Comparison of ENCODE assay signal across 8 cellular contexts in genomic region chr1:21295059-21295401, GRCh38. TPM values are rescaled to one million over a fixed set of nuclear protein-coding genes. Genes with fewer than 3 reads are reported as not detected.
DNase-seq lines count a peak whose midpoint lies in the region; ATAC-seq and TF ChIP-seq lines count a peak whose summit lies in the region.

No MANE protein-coding gene starts in this region.

- peak overlapping the region; percentile 90 for H3K27ac ChIP-seq in OCI-LY7 (ENCODE audit: low read depth, low read length, poor library complexity, severe bottlenecking)
- peak overlapping the region; percentile 25 for H3K27ac ChIP-seq in smooth muscle cell (ENCODE audit: low read depth)
- H3K27ac ChIP-seq in A673 (ENCODE audit: low read depth, low read length, poor library complexity, severe bottlenecking): no peak overlapping the region
- no peak overlapping the region for H3K27ac ChIP-seq in endodermal cell (ENCODE audit: low read depth, low read length)

- H3K36me3 ChIP-seq in OCI-LY7 (ENCODE audit: insufficient read depth, low read length) (no peaks in the 10 kb centered on the region), smooth muscle cell (ENCODE audit: low read depth) (no peaks in the 10 kb centered on the region), HAP-1 (replicated peaks) (no peaks in the 10 kb centered on the region), A673 (ENCODE audit: insufficient read depth, low read length, poor library complexity, severe bottlenecking) (no peaks in the 10 kb centered on the region), endodermal cell (ENCODE audit: control insufficient read depth, insufficient read depth, low read length) (no peaks in the 10 kb centered on the region)

- DNase-seq in OCI-LY7 (ENCODE audit: low spot score) (no peak), smooth muscle cell (lab: John Stamatoyannopoulos, UW; ENCODE audit: unreplicated experiment) (no peak), HAP-1 (ENCODE audit: low spot score in 2 of 2) (no peak), A673 (ENCODE audit: low spot score) (no peak), endodermal cell (no peak)
- no peak for DNase-seq in activated naive CD8-positive, alpha-beta T cell treated with anti-CD3 and anti-CD28 coated beads, Interleukin-2, amount 10 ng/mL, durations not matched to agents 7 days and 5 days

- H3K4me1 Mint-ChIP-seq in activated naive CD8-positive, alpha-beta T cell treated with anti-CD3 and anti-CD28 coated beads, Interleukin-2, amount 10 ng/mL, durations not matched to agents 7 days and 5 days: peaks cover 73% of the 10 kb centered on the region
- peaks cover 29% of the 10 kb centered on the region for H3K4me1 Mint-ChIP-seq in endodermal cell

- no peak overlapping the region for H3K9ac ChIP-seq in smooth muscle cell (ENCODE audit: low read depth)
- H3K9ac ChIP-seq in endodermal cell (ENCODE audit: extremely low read depth, low read length, poor library complexity, severe bottlenecking): no peak overlapping the region

- no peak for TF ChIP-seq CTCF in OCI-LY7 (conservative IDR thresholded peaks at IDR 0.05; ENCODE audit: low read length)
- TF ChIP-seq CTCF in smooth muscle cell (IDR thresholded peaks at IDR 0.05; ENCODE audit: borderline replicate concordance, insufficient read depth, poor library complexity, severe bottlenecking): no peak
- TF ChIP-seq CTCF in A673 (conservative IDR thresholded peaks at IDR 0.05; ENCODE audit: low read depth, low read length): no peak
- TF ChIP-seq CTCF in endodermal cell (conservative IDR thresholded peaks at IDR 0.05): no peak

- POLR2A ChIA-PET in OCI-LY7 (lab: Charles Lee) (interaction anchor here (1.0 to 4.1 kb wide), 6 partner anchors 24 to 50 kb away, joined by 3 to 26 read pairs (median 5); no protein-coding TSS in a partner anchor), A673 (lab: Charles Lee; ENCODE audit: low non-redundant PET) (no interaction called here)
- POLR2A ChIA-PET in activated naive CD8-positive, alpha-beta T cell treated with anti-CD3 and anti-CD28 coated beads, Interleukin-2, amount 10 ng/mL, durations not matched to agents 7 days and 5 days (lab: Charles Lee): interaction anchor here (1.2 to 5.3 kb wide), 5 partner anchors 25 to 49 kb away, joined by 3 to 80 read pairs (median 14); no protein-coding TSS in a partner anchor

- H3K27ac Mint-ChIP-seq in activated naive CD8-positive, alpha-beta T cell treated with anti-CD3 and anti-CD28 coated beads, Interleukin-2, amount 10 ng/mL, durations not matched to agents 7 days and 5 days: peak overlapping the region; percentile 90
- no peak overlapping the region for H3K27ac Mint-ChIP-seq in endodermal cell

- BruUV-seq in OCI-LY7 (replicated peaks; lab: Mats Ljungman, UMichigan) (no TSS peak), A673 (replicated peaks; lab: Mats Ljungman, UMichigan) (no TSS peak)

- in situ Hi-C loops in HAP-1 (cut with MboI; ENCODE audit: low sequenced_read_pairs): no loop called here

- H3K4me2 ChIP-seq in OCI-LY7 (ENCODE audit: low read length) (peak overlapping the region; percentile 82), smooth muscle cell (peak overlapping the region; percentile 8)

- H3K4me1 ChIP-seq in OCI-LY7 (ENCODE audit: insufficient read depth, low read length, poor library complexity, severe bottlenecking) (peaks cover 84% of the 10 kb centered on the region), smooth muscle cell (ENCODE audit: low read depth) (peaks cover 18% of the 10 kb centered on the region), HAP-1 (peaks cover 5% of the 10 kb centered on the region; the same call in 1 of the 2 replicates), A673 (ENCODE audit: insufficient read depth, low read length, poor library complexity, severe bottlenecking) (peaks cover 4% of the 10 kb centered on the region), endodermal cell (ENCODE audit: control insufficient read depth, insufficient read depth, low read length) (peaks cover 8% of the 10 kb centered on the region)

- H3K79me2 ChIP-seq in OCI-LY7 (ENCODE audit: insufficient read depth, low read depth, low read length) (no peaks in the 10 kb centered on the region; the same call in 1 of the 2 replicates), smooth muscle cell (ENCODE audit: low read depth) (peaks cover 95% of the 10 kb centered on the region)

- H3K27me3 ChIP-seq in smooth muscle cell (ENCODE audit: low read depth): no peaks in the 10 kb centered on the region
- H3K27me3 ChIP-seq in HAP-1 (ENCODE audit: low read depth): no peaks in the 10 kb centered on the region
- H3K27me3 ChIP-seq in A673 (replicated peaks; ENCODE audit: insufficient read depth, low read depth, low read length, poor library complexity): no peaks in the 10 kb centered on the region
- no peaks in the 10 kb centered on the region for H3K27me3 ChIP-seq in endodermal cell (ENCODE audit: control insufficient read depth, insufficient read depth, low read length, poor library complexity, severe bottlenecking)

- H3K9me3 ChIP-seq in OCI-LY7 (ENCODE audit: low read length) (no peaks in the 10 kb centered on the region), smooth muscle cell (replicated peaks; ENCODE audit: low read depth) (no peaks in the 10 kb centered on the region), HAP-1 (no peaks in the 10 kb centered on the region), A673 (ENCODE audit: low read depth, low read length, poor library complexity, severe bottlenecking) (no peaks in the 10 kb centered on the region), endodermal cell (ENCODE audit: control insufficient read depth, low read length) (no peaks in the 10 kb centered on the region)

- peaks cover 23% of the 10 kb centered on the region for H3F3A ChIP-seq in smooth muscle cell (ENCODE audit: low read depth)

- H3K9me3 Mint-ChIP-seq in activated naive CD8-positive, alpha-beta T cell treated with anti-CD3 and anti-CD28 coated beads, Interleukin-2, amount 10 ng/mL, durations not matched to agents 7 days and 5 days: no peaks in the 10 kb centered on the region
- no peaks in the 10 kb centered on the region for H3K9me3 Mint-ChIP-seq in endodermal cell

- H4K20me1 ChIP-seq in OCI-LY7 (ENCODE audit: insufficient read depth, low read length) (peaks cover 5% of the 10 kb centered on the region; the same call in 1 of the 2 replicates), smooth muscle cell (ENCODE audit: low read depth) (peaks cover 69% of the 10 kb centered on the region)

- CTCF ChIA-PET in OCI-LY7 (lab: Charles Lee; ENCODE audit: unreplicated experiment) (interaction anchor here (1.1 kb wide), 1 partner anchor 31 kb away, joined by 10 read pairs; no protein-coding TSS in a partner anchor), A673 (lab: Charles Lee) (no interaction called here)

- peak overlapping the region; percentile 77 for H3K4me3 Mint-ChIP-seq in activated naive CD8-positive, alpha-beta T cell treated with anti-CD3 and anti-CD28 coated beads, Interleukin-2, amount 10 ng/mL, durations not matched to agents 7 days and 5 days
- H3K4me3 Mint-ChIP-seq in endodermal cell: no peak overlapping the region

- H2AFZ ChIP-seq in OCI-LY7 (ENCODE audit: low read length) (peak overlapping the region; percentile 59; the same call in 1 of the 2 replicates), smooth muscle cell (ENCODE audit: low read depth) (no peak overlapping the region)

- WGBS in smooth muscle cell (ENCODE audit: low lambda C conversion rate): 45% methylated on average over 1 of the region's 1 CpG
- 91% methylated on average over 1 of the region's 1 CpG; no CpG with 5 or more reads in 1 of the 2 experiments for WGBS in endodermal cell (ENCODE audit: insufficient coverage in 1 of 2, insufficient read length in 1 of 2), 2 experiments

- H3K4me3 ChIP-seq in OCI-LY7 (ENCODE audit: low read depth, low read length, poor library complexity, severe bottlenecking) (peak overlapping the region; percentile 65), smooth muscle cell (no peak overlapping the region), HAP-1 (no peak overlapping the region), A673 (ENCODE audit: low read depth, low read length, poor library complexity, severe bottlenecking) (no peak overlapping the region), endodermal cell (ENCODE audit: low read length) (no peak overlapping the region)

- ATAC-seq in GM18502 (IDR thresholded peaks at IDR 0.05; ENCODE audit: poor library complexity, unreplicated experiment) (peak; percentile 21), GM18858 (IDR thresholded peaks at IDR 0.05; ENCODE audit: unreplicated experiment) (no peak)
- ATAC-seq in activated naive CD8-positive, alpha-beta T cell treated with anti-CD3 and anti-CD28 coated beads, Interleukin-2, amount 10 ng/mL, durations not matched to agents 7 days and 5 days (ENCODE audit: low read depth): no peak

- H3K36me3 Mint-ChIP-seq in activated naive CD8-positive, alpha-beta T cell treated with anti-CD3 and anti-CD28 coated beads, Interleukin-2, amount 10 ng/mL, durations not matched to agents 7 days and 5 days: peaks cover 4% of the 10 kb centered on the region
- H3K36me3 Mint-ChIP-seq in endodermal cell (ENCODE audit: low read depth): no peaks in the 10 kb centered on the region

- no peaks in the 10 kb centered on the region for H3K27me3 Mint-ChIP-seq in activated naive CD8-positive, alpha-beta T cell treated with anti-CD3 and anti-CD28 coated beads, Interleukin-2, amount 10 ng/mL, durations not matched to agents 7 days and 5 days
- no peaks in the 10 kb centered on the region for H3K27me3 Mint-ChIP-seq in endodermal cell (ENCODE audit: insufficient read depth)

- no peaks in the 10 kb centered on the region for H3K9me2 ChIP-seq in OCI-LY7 (ENCODE audit: insufficient read depth, low read length)

- intact Hi-C loops in OCI-LY7 (cut with micrococcal nuclease; ENCODE audit: unreplicated experiment): no loop called here
- intact Hi-C loops in A673 (cut with micrococcal nuclease; ENCODE audit: unreplicated experiment): no loop called here

RNA-seq across cellular contexts. Expression of gene ECE1, which starts 4.8 kb away (rescaled TPM):
- total RNA-seq in OCI-LY7 (2014; rRNA removed; shearing (Covaris generic)): 13.5 and 20.0 TPM in 2 replicates
- 25.3 and 32.8 TPM in 2 replicates for total RNA-seq in OCI-LY7 (2022)
- total RNA-seq in activated naive CD8-positive, alpha-beta T cell treated with anti-CD3 and anti-CD28 coated beads, Interleukin-2, amount 10 ng/mL, durations not matched to agents 7 days and 5 days: 10 to 100 TPM; 83.2 to 85.5 TPM
- total RNA-seq in smooth muscle cell: 63.8 and 129 TPM in 2 replicates
- 101 and 108 TPM in 2 replicates for polyA plus RNA-seq in smooth muscle cell
- 31.5 and 37.7 TPM in 2 replicates for total RNA-seq in A673 (2021)
- 10 to 100 TPM; 47.8 to 57.9 TPM for total RNA-seq in endodermal cell
- polyA plus RNA-seq in endodermal cell (2013, experiment 1 of 2): 38.8 TPM
- 42.8 TPM for polyA plus RNA-seq in endodermal cell (2013, experiment 2 of 2)

Comparison
In these comparisons a context has a peak if more than half of its experiments do, and no peak if none do; other contexts are left out.
1. H3K27ac ChIP-seq: peak in OCI-LY7 (single experiment) and smooth muscle cell (single experiment); none in A673 (single experiment) and endodermal cell (single experiment).